In the genomic region with DNA sequence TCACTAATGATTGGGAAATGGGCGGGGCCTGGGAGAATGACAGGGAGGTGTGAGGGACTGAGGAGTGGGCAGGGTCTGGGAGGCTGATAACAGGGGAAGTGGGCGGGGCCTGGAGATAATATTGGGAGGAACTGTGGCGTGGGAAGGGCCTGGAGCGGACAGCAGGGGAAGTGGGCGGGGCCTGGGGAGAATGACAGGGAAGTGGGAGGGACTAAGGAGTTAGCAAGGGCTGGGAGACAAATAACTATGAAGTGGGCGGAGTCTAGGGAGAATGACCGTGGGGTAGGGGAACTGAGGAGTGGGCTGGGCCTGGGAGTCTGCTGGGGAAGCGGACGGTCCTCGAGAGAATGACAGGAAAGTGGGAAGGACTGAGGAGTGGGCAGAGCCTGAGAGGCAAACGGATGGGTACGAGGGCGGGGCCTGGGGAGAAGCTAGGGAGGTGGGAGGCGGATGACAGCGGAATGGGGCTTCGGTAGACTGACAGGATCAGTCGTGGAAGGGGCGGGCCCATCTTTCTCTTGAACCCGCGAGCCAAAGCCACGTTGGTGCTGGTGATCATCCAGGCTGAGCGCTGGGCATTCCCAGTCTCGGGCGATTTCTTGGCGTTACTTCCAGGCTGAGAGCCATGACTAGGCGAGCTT, we compare ENCODE assay signal across 8 cellular contexts. TPM values are rescaled to one million over a fixed set of nuclear protein-coding genes. Genes with fewer than 3 reads are reported as not detected.
DNase-seq lines count a peak whose midpoint lies in the region; ATAC-seq and TF ChIP-seq lines count a peak whose summit lies in the region.

No MANE protein-coding gene starts in this region.

- CTCF ChIA-PET in activated CD4-positive, alpha-beta memory T cell treated with anti-CD3 and anti-CD28 coated beads for 36 hours (lab: Charles Lee) = interaction anchor here (0.7 to 3.3 kb wide), 37 partner anchors 8 to 463 kb away, joined by 3 to 43 read pairs (median 4); a partner anchor contains a TSS

- H3K27ac Mint-ChIP-seq in activated CD4-positive, alpha-beta memory T cell treated with anti-CD3 and anti-CD28 coated beads for 36 hours = peak overlapping the region; percentile 77

- H3K4me3 ChIP-seq in GM08714 (ENCODE audit: low read length) (peak overlapping the region; percentile 67), lung (peak overlapping the region; percentile 54)
- peak overlapping the region; percentile 69 for H3K4me3 ChIP-seq in effector memory CD4-positive, alpha-beta T cell (ENCODE audit: insufficient read depth, low read depth, low read length, poor library complexity, severe bottlenecking)

- peak; percentile 38 for ATAC-seq in HG02763 (IDR thresholded peaks at IDR 0.05; ENCODE audit: unreplicated experiment)
- ATAC-seq in lung (ENCODE audit: insufficient read depth, low FRiP score) = peak; percentile 87

- H3K9me3 ChIP-seq in effector memory CD4-positive, alpha-beta T cell (ENCODE audit: control insufficient read depth, low read length) = no peaks in the 10 kb centered on the region
- no peaks in the 10 kb centered on the region for H3K9me3 ChIP-seq in lung (ENCODE audit: control insufficient read depth in 2 of 2, insufficient read depth in 1 of 2, low read length in 1 of 2)

- DNase-seq in NCI-H748 (lab: John Stamatoyannopoulos, UW; ENCODE audit: unreplicated experiment) = peak; percentile 81
- peak; percentile 86 for DNase-seq in activated CD4-positive, alpha-beta memory T cell treated with anti-CD3 and anti-CD28 coated beads for 36 hours
- DNase-seq in effector memory CD4-positive, alpha-beta T cell = peak; percentile 40 to 64 (median 45)
- peak; percentile 97 for DNase-seq in lung (ENCODE audit: low spot score)
- peak in 2 of 3 experiments; percentile 46 to 84 for DNase-seq in stimulated activated CD4-positive, alpha-beta T cell treated with anti-CD3 and anti-CD28 coated beads, TNF-alpha, amount 100 ng/mL, for 24 hours (ENCODE audit: low read depth in 3 of 3)
- DNase-seq in NCI-H128 (lab: John Stamatoyannopoulos, UW; ENCODE audit: unreplicated experiment) = no peak

- no peaks in the 10 kb centered on the region for H3K9me3 Mint-ChIP-seq in activated CD4-positive, alpha-beta memory T cell treated with anti-CD3 and anti-CD28 coated beads for 36 hours

- peak overlapping the region; percentile 88 for H3K4me3 Mint-ChIP-seq in activated CD4-positive, alpha-beta memory T cell treated with anti-CD3 and anti-CD28 coated beads for 36 hours

- H3K36me3 Mint-ChIP-seq in activated CD4-positive, alpha-beta memory T cell treated with anti-CD3 and anti-CD28 coated beads for 36 hours = no peaks in the 10 kb centered on the region

- WGBS in lung, 2 donors = 0 to 1% methylated on average over 24 to 26 of the region's 26 CpGs

- H3K27me3 ChIP-seq in effector memory CD4-positive, alpha-beta T cell (replicated peaks; ENCODE audit: control insufficient read depth, insufficient read depth, low read length, poor library complexity, severe bottlenecking) = no peaks in the 10 kb centered on the region
- H3K27me3 ChIP-seq in lung (ENCODE audit: control insufficient read depth, insufficient read depth) = no peaks in the 10 kb centered on the region

- H3K36me3 ChIP-seq in effector memory CD4-positive, alpha-beta T cell (ENCODE audit: control insufficient read depth, insufficient read depth, low read length) = no peaks in the 10 kb centered on the region
- H3K36me3 ChIP-seq in lung (ENCODE audit: control insufficient read depth in 2 of 2, insufficient read depth in 2 of 2, low read length in 2 of 2) = no peaks in the 10 kb centered on the region

- H3K27ac ChIP-seq in effector memory CD4-positive, alpha-beta T cell (ENCODE audit: insufficient read depth, low read length, poor library complexity, severe bottlenecking) = peak overlapping the region; percentile 20
- H3K27ac ChIP-seq in lung (ENCODE audit: low read depth in 1 of 2, low read length in 1 of 2) = peak overlapping the region in 1 of 2 donors; percentile 83

- peaks cover 35% of the 10 kb centered on the region for H3K4me1 Mint-ChIP-seq in activated CD4-positive, alpha-beta memory T cell treated with anti-CD3 and anti-CD28 coated beads for 36 hours (ENCODE audit: low read depth)

- intact Hi-C loops in activated CD4-positive, alpha-beta memory T cell treated with anti-CD3 and anti-CD28 coated beads for 36 hours (cut with micrococcal nuclease) = loop anchor here (1.0 to 5.0 kb wide), 7 partner anchors 54 to 347 kb away; a partner anchor contains a TSS

- H3K4me1 ChIP-seq in effector memory CD4-positive, alpha-beta T cell (ENCODE audit: control insufficient read depth, insufficient read depth, low read length, poor library complexity, severe bottlenecking) = peaks cover 19% of the 10 kb centered on the region
- peaks cover 0 to 2% of the 10 kb centered on the region in 2 donors for H3K4me1 ChIP-seq in lung (ENCODE audit: control insufficient read depth in 2 of 2, insufficient read depth in 2 of 2, low read length in 2 of 2)

- POLR2A ChIA-PET in activated CD4-positive, alpha-beta memory T cell treated with anti-CD3 and anti-CD28 coated beads for 36 hours (lab: Charles Lee) = interaction anchor here (0.6 to 1.2 kb wide), 4 partner anchors 14 to 139 kb away, joined by 3 to 6 read pairs (median 4); a partner anchor contains a TSS

- peaks cover 2% of the 10 kb centered on the region for H3K27me3 Mint-ChIP-seq in activated CD4-positive, alpha-beta memory T cell treated with anti-CD3 and anti-CD28 coated beads for 36 hours

- TF ChIP-seq CTCF in lung (IDR thresholded peaks at IDR 0.05; ENCODE audit: control extremely low read depth, extremely low read depth) = no peak

RNA-seq across cellular contexts. Expression of a gene that starts 14.0 kb away (rescaled TPM):
- 10 to 100 TPM in 1 of 2 experiments, 1 to 10 TPM in 1; 8.3 to 11.2 TPM for total RNA-seq in activated CD4-positive, alpha-beta memory T cell treated with anti-CD3 and anti-CD28 coated beads for 36 hours
- total RNA-seq in lung = 1 to 10 TPM in 1 of 2 donors, under 1 TPM in 1; 0.28 to 2.1 TPM
- under 1 TPM; 0.05 to 0.08 TPM for polyA plus RNA-seq in lung

RNA-seq across cellular contexts. Expression of a gene that starts 14.7 kb away (rescaled TPM):
- total RNA-seq in activated CD4-positive, alpha-beta memory T cell treated with anti-CD3 and anti-CD28 coated beads for 36 hours = 1 to 10 TPM; 1.2 to 1.4 TPM
- total RNA-seq in lung = 10 to 100 TPM in 1 of 2 donors, under 1 TPM in 1; 1.00 to 10.1 TPM
- polyA plus RNA-seq in lung = 1 to 10 TPM; 3.2 to 8.6 TPM

RNA-seq across cellular contexts. Expression of a gene that starts 34.6 kb away (rescaled TPM):
- total RNA-seq in activated CD4-positive, alpha-beta memory T cell treated with anti-CD3 and anti-CD28 coated beads for 36 hours = 10 to 100 TPM; 62.1 to 69.3 TPM
- total RNA-seq in lung = 10 to 100 TPM in 1 of 2 donors, 1 to 10 TPM in 1; 2.7 to 11.0 TPM
- polyA plus RNA-seq in lung = 10 to 100 TPM in 1 of 2 donors, 1 to 10 TPM in 1; 8.0 to 10.6 TPM

RNA-seq across cellular contexts. Expression of a gene that starts 52.1 kb away (rescaled TPM):
- total RNA-seq in activated CD4-positive, alpha-beta memory T cell treated with anti-CD3 and anti-CD28 coated beads for 36 hours = 1 to 10 TPM; 1.6 to 2.4 TPM
- total RNA-seq in lung = 10 to 100 TPM; 22.5 to 55.1 TPM
- polyA plus RNA-seq in lung = 10 to 100 TPM; 51.0 to 81.8 TPM

RNA-seq across cellular contexts. Expression of a gene that starts 56.5 kb away (rescaled TPM):
- total RNA-seq in activated CD4-positive, alpha-beta memory T cell treated with anti-CD3 and anti-CD28 coated beads for 36 hours = 10 to 100 TPM; 28.6 to 29.6 TPM
- 10 to 100 TPM; 44.9 to 49.5 TPM for total RNA-seq in lung
- polyA plus RNA-seq in lung = 10 to 100 TPM; 15.7 to 44.0 TPM

Comparison
In these comparisons a context has a peak if more than half of its experiments do, and no peak if none do; other contexts are left out.
1. RNA of a gene that starts 34.6 kb away (total RNA-seq): 62.1 to 69.3 TPM in activated CD4-positive, alpha-beta memory T cell treated with anti-CD3 and anti-CD28 coated beads for 36 hours; 2.7 to 11.0 TPM in lung; every median in the first group is over 4 times any median in the second.
2. Peak in every context shown above with its lines, with median percentiles within 50 percentile points of each other: H3K4me3 ChIP-seq.